10 cellular contexts compared by ENCODE assay signal in genomic region chr12:46455648-46456352, GRCh38.
DNase-seq lines count a peak whose midpoint lies in the region; ATAC-seq and TF ChIP-seq lines count a peak whose summit lies in the region.
"Had no signal": no experiment of that assay in that cellular context is flagged by ENCODE, and none has a peak within 500 bp of the region (broad histone marks: within the 10 kb centered on the region; RNA-seq: fewer than 3 reads in every experiment).

No MANE protein-coding gene starts in this region.

- peak overlapping the region; percentile 56 for H3K4me3 Mint-ChIP-seq in T-helper 1 cell treated with Interleukin-12 subunit alpha and Interleukin-12 subunit beta and Interleukin-4 antibody, amounts not matched to agents 30 μg/mL and 1 μg/mL, for 36 hours
- H3K4me3 Mint-ChIP-seq in stimulated activated effector memory CD8-positive, alpha-beta T cell treated with anti-CD3 and anti-CD28 coated beads, Interleukin-12 subunit alpha, Interleukin-12 subunit beta, amount 100 ng/mL, for 72 hours = peak overlapping the region; percentile 16

- H3K36me3 ChIP-seq in SJCRH30 = no peaks in the 10 kb centered on the region

- TF ChIP-seq CTCF in epithelial cell of proximal tubule (conservative IDR thresholded peaks at IDR 0.05; ENCODE audit: low read depth, low read length) = no peak

- H3K27me3 ChIP-seq in SJCRH30 = no peaks in the 10 kb centered on the region

- peak overlapping the region; percentile 89 for H3K27ac Mint-ChIP-seq in T-helper 1 cell treated with Interleukin-12 subunit alpha and Interleukin-12 subunit beta and Interleukin-4 antibody, amounts not matched to agents 30 μg/mL and 1 μg/mL, for 36 hours
- H3K27ac Mint-ChIP-seq in stimulated activated effector memory CD8-positive, alpha-beta T cell treated with anti-CD3 and anti-CD28 coated beads, Interleukin-12 subunit alpha, Interleukin-12 subunit beta, amount 100 ng/mL, for 72 hours = no peak overlapping the region

- no peaks in the 10 kb centered on the region for H3K9me3 ChIP-seq in SJCRH30 (replicated peaks)

- no peak overlapping the region for H3K4me3 ChIP-seq in SJCRH30
- H3K4me3 ChIP-seq in epithelial cell of proximal tubule (ENCODE audit: low read depth, low read length) = no peak overlapping the region

- peaks cover 15% of the 10 kb centered on the region for H3K36me3 Mint-ChIP-seq in T-helper 1 cell treated with Interleukin-12 subunit alpha and Interleukin-12 subunit beta and Interleukin-4 antibody, amounts not matched to agents 30 μg/mL and 1 μg/mL, for 36 hours (ENCODE audit: low read depth)
- no peaks in the 10 kb centered on the region for H3K36me3 Mint-ChIP-seq in stimulated activated effector memory CD8-positive, alpha-beta T cell treated with anti-CD3 and anti-CD28 coated beads, Interleukin-12 subunit alpha, Interleukin-12 subunit beta, amount 100 ng/mL, for 72 hours

- H3K4me1 Mint-ChIP-seq in T-helper 1 cell treated with Interleukin-12 subunit alpha and Interleukin-12 subunit beta and Interleukin-4 antibody, amounts not matched to agents 30 μg/mL and 1 μg/mL, for 36 hours (ENCODE audit: low read depth) = peaks cover 63% of the 10 kb centered on the region
- H3K4me1 Mint-ChIP-seq in stimulated activated effector memory CD8-positive, alpha-beta T cell treated with anti-CD3 and anti-CD28 coated beads, Interleukin-12 subunit alpha, Interleukin-12 subunit beta, amount 100 ng/mL, for 72 hours = peaks cover 54% of the 10 kb centered on the region

- H3K27me3 Mint-ChIP-seq in T-helper 1 cell treated with Interleukin-12 subunit alpha and Interleukin-12 subunit beta and Interleukin-4 antibody, amounts not matched to agents 30 μg/mL and 1 μg/mL, for 36 hours (ENCODE audit: low read depth) = no peaks in the 10 kb centered on the region

- no peaks in the 10 kb centered on the region for H3K9me3 Mint-ChIP-seq in T-helper 1 cell treated with Interleukin-12 subunit alpha and Interleukin-12 subunit beta and Interleukin-4 antibody, amounts not matched to agents 30 μg/mL and 1 μg/mL, for 36 hours
- no peaks in the 10 kb centered on the region for H3K9me3 Mint-ChIP-seq in stimulated activated effector memory CD8-positive, alpha-beta T cell treated with anti-CD3 and anti-CD28 coated beads, Interleukin-12 subunit alpha, Interleukin-12 subunit beta, amount 100 ng/mL, for 72 hours

- H3K4me1 ChIP-seq in SJCRH30 = peaks cover 32% of the 10 kb centered on the region

- no peak for ATAC-seq in stimulated activated effector memory CD8-positive, alpha-beta T cell treated with anti-CD3 and anti-CD28 coated beads, Interleukin-12 subunit alpha, Interleukin-12 subunit beta, amount 100 ng/mL, for 72 hours

- DNase-seq in T-helper 1 cell (no peak), SJCRH30 (peak; percentile 64 to 83), epithelial cell of proximal tubule (ENCODE audit: low read depth) (peak; percentile 42), inferior parietal cortex (ENCODE audit: extremely low spot score) (no peak), amniotic stem cell (lab: John Stamatoyannopoulos, UW) (no peak), NCI-H82 (lab: John Stamatoyannopoulos, UW) (no peak)
- no peak for DNase-seq in stimulated activated effector memory CD8-positive, alpha-beta T cell treated with anti-CD3 and anti-CD28 coated beads, Interleukin-12 subunit alpha, Interleukin-12 subunit beta, amount 100 ng/mL, for 72 hours (ENCODE audit: low spot score in 2 of 2)
- DNase-seq: NCI-H1694 treated with DMSO at 0.1 percent for 48 hours; stimulated activated CD4-positive, alpha-beta T cell treated with anti-CD3 and anti-CD28 coated beads, Interleukin-4, amount 100 ng/mL, for 4 hours had no signal

- peak overlapping the region; percentile 17 for H3K27ac ChIP-seq in SJCRH30

Comparison
In these comparisons a context has a peak if more than half of its experiments do, and no peak if none do; other contexts are left out.
1. DNase-seq: peak in SJCRH30 (2 of 2) and epithelial cell of proximal tubule (single experiment); none in T-helper 1 cell (0 of 5), stimulated activated effector memory CD8-positive, alpha-beta T cell treated with anti-CD3 and anti-CD28 coated beads, Interleukin-12 subunit alpha, Interleukin-12 subunit beta, amount 100 ng/mL, for 72 hours (0 of 2), inferior parietal cortex (single experiment), amniotic stem cell (single experiment) and NCI-H82 (single experiment).